In the genomic region with DNA sequence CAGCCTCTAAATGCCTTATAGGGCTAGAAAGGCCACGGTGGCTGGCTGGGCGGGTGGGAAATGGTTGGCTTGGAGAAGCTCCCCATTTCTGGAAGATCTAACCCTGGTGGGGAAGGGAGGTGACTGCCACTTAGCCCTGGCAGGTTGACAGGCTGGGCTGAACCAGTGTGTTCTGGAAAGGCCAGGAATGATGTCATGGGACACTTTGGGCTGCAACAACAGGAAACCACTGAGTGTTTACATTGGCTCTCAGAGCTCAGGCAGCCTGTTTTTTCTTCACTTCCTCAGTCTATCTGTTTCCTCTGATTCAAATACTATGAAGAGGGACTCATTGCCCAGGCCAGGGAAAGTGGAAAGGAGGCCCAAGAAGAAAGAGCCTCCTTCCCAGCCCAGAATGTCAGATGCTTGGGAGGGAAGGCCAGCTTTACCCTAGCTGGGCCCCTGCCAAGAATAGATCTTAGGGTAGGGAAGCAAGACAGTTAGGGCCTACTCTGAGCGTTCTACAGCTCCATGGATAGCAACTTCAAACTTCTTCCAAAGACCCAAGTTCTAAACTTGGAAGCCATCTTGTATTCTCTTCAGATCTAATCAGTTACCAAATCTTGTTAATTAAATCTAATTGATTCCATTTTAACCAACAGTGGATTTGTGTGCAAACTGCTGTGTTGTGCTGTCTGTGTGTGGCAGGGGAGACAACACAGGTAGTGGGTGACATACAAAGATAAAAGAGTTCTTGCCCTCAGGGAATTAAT, we compare ENCODE assay signal across 7 cellular contexts.
DNase-seq lines count a peak whose midpoint lies in the region; ATAC-seq, FAIRE-seq and TF ChIP-seq lines count a peak whose summit lies in the region.

No MANE protein-coding gene starts in this region.

- no peaks in the 10 kb centered on the region for H3K9me3 ChIP-seq in esophagus squamous epithelium

- peak in 4 of 6 experiments; percentile 9 to 40 (median 20) for TF ChIP-seq CTCF in esophagus squamous epithelium (IDR thresholded peaks at IDR 0.05)

- DNase-seq in NCI-H1092 treated with DMSO at 0.1 percent for 48 hours (lab: John Stamatoyannopoulos, UW) (peak; percentile 27), esophagus squamous epithelium (lab: John Stamatoyannopoulos, UW) (peak; percentile 5), nucleus accumbens (lab: John Stamatoyannopoulos, UW) (peak in 30 of 56 donors; percentile 0 to 42 (median 2)), cerebellum (ENCODE audit: low spot score) (no peak), HTR-8/SVneo (ENCODE audit: insufficient read length, low spot score) (no peak)
- peak; percentile 43 for DNase-seq in activated CD8-positive, alpha-beta memory T cell treated with anti-CD3 and anti-CD28 coated beads, Interleukin-2, amount 50 U/mL, for 4 hours

- no peaks in the 10 kb centered on the region for H3K27me3 ChIP-seq in esophagus squamous epithelium

- peaks cover 0 to 28% (median 17%) of the 10 kb centered on the region in 3 donors for H3K4me1 ChIP-seq in esophagus squamous epithelium

- ATAC-seq in GM21367 (IDR thresholded peaks at IDR 0.05; ENCODE audit: unreplicated experiment): peak; percentile 66

- no peak for FAIRE-seq in HTR-8/SVneo (lab: Jason Lieb, UNC)

- WGBS in esophagus squamous epithelium, 2 donors: 48 to 75% methylated on average over 1 to 3 of the region's 3 CpGs

- H3K27ac ChIP-seq in esophagus squamous epithelium: peak overlapping the region; percentile 56 to 89 (median 80)

- no peak overlapping the region for H3K4me3 ChIP-seq in esophagus squamous epithelium

- TF ChIP-seq POLR2A in esophagus squamous epithelium (IDR thresholded peaks at IDR 0.05): peak in 1 of 4 donors; percentile 40

- no peaks in the 10 kb centered on the region for H3K36me3 ChIP-seq in esophagus squamous epithelium

- intact Hi-C loops in esophagus squamous epithelium (cut with DNase I): no loop called here

Comparison
In these comparisons a context has a peak if more than half of its experiments do, and no peak if none do; other contexts are left out.
1. DNase-seq: peak in NCI-H1092 treated with DMSO at 0.1 percent for 48 hours (single experiment), activated CD8-positive, alpha-beta memory T cell treated with anti-CD3 and anti-CD28 coated beads, Interleukin-2, amount 50 U/mL, for 4 hours (single experiment), esophagus squamous epithelium (single experiment) and nucleus accumbens (30 of 56); none in cerebellum (single experiment) and HTR-8/SVneo (single experiment).